8 cellular contexts compared by ENCODE assay signal in genomic region chr12:48157016-48157888, GRCh38. TPM values are rescaled to one million over a fixed set of nuclear protein-coding genes. Genes with fewer than 3 reads are reported as not detected.
DNase-seq lines count a peak whose midpoint lies in the region; ATAC-seq, FAIRE-seq and TF ChIP-seq lines count a peak whose summit lies in the region.

Gene ASB8 (minus strand): TSS chr12:48157515. CDS start chr12:48153496, 4,019 bp downstream.

- H3K27ac ChIP-seq in pancreas (peak within 1 kb of the TSS; percentile 44 to 79 (median 62)), tibial artery (peak within 1 kb of the TSS; percentile 86 to 94)

- peak within 1 kb of the TSS; percentile 97 for H3K4me3 Mint-ChIP-seq in activated naive CD8-positive, alpha-beta T cell treated with anti-CD3 and anti-CD28 coated beads, Interleukin-2, amount 50 U/mL, for 24 hours

- no peaks in the 10 kb centered on the region for H3K27me3 ChIP-seq in pancreas
- H3K27me3 ChIP-seq in tibial artery, result peaks cover 0 to 4% of the 10 kb centered on the region in 2 donors

- no peak for FAIRE-seq in pancreas (lab: Jason Lieb, UNC)

- DNase-seq in NCI-H1417 treated with DMSO at 0.1 percent for 48 hours (lab: John Stamatoyannopoulos, UW) (peak; percentile 94), SW480 (ENCODE audit: low spot score) (peak; percentile 98), Right ventricle myocardium superior (peak; percentile 100), pancreas (peak; percentile 97 to 100 (median 98)), tibial artery (peak; percentile 99)
- peak; percentile 99 for DNase-seq in activated naive CD8-positive, alpha-beta T cell treated with anti-CD3 and anti-CD28 coated beads, Interleukin-2, amount 50 U/mL, for 24 hours

- H3K36me3 ChIP-seq in pancreas, result peaks cover 0 to 4% (median 0%) of the 10 kb centered on the region in 3 donors
- peaks cover 12 to 18% (median 13%) of the 10 kb centered on the region in 3 donors for H3K36me3 ChIP-seq in tibial artery

- intact Hi-C loops in Right ventricle myocardium superior (cut with DNase I) (loop anchor here (5.0 to 10.0 kb wide), 2 partner anchors 35 to 52 kb away; partner anchors contain the start of gene SENP1), pancreas (cut with DNase I) (no loop called here), tibial artery (cut with DNase I; ENCODE audit: low total_unique reads) (loop anchor here (5.0 kb wide), 1 partner anchor 50 kb away; the partner anchor contains the start of gene SENP1)

- no peaks in the 10 kb centered on the region for H3K9me3 Mint-ChIP-seq in activated naive CD8-positive, alpha-beta T cell treated with anti-CD3 and anti-CD28 coated beads, Interleukin-2, amount 50 U/mL, for 24 hours

- H3K4me3 ChIP-seq in GM12875 (ENCODE audit: low read depth, low read length) (peak within 1 kb of the TSS; percentile 81), pancreas (peak within 1 kb of the TSS; percentile 41 to 75 (median 57)), tibial artery (peak within 1 kb of the TSS; percentile 83 to 97)

- H3K9me3 ChIP-seq in pancreas (no peaks in the 10 kb centered on the region), tibial artery (no peaks in the 10 kb centered on the region)

- peaks cover 4% of the 10 kb centered on the region for H3K27me3 Mint-ChIP-seq in activated naive CD8-positive, alpha-beta T cell treated with anti-CD3 and anti-CD28 coated beads, Interleukin-2, amount 50 U/mL, for 24 hours

- peaks cover 0 to 7% (median 6%) of the 10 kb centered on the region in 3 donors for H3K4me1 ChIP-seq in pancreas
- H3K4me1 ChIP-seq in tibial artery, result peaks cover 0 to 16% (median 12%) of the 10 kb centered on the region in 4 donors

- TF ChIP-seq CTCF in GM12875 (IDR thresholded peaks at IDR 0.05; ENCODE audit: borderline replicate concordance, insufficient read depth, low read depth, low read length), result peak; percentile 51; the same call in 1 of the 2 replicates
- peak in 2 of 4 donors; percentile 9 to 38 for TF ChIP-seq CTCF in pancreas (IDR thresholded peaks at IDR 0.05)
- peak; percentile 44 to 67 for TF ChIP-seq CTCF in tibial artery (IDR thresholded peaks at IDR 0.05)

- peak; percentile 92 for ATAC-seq in HG02798 (IDR thresholded peaks at IDR 0.05; ENCODE audit: poor library complexity, unreplicated experiment)
- ATAC-seq in activated naive CD8-positive, alpha-beta T cell treated with anti-CD3 and anti-CD28 coated beads, Interleukin-2, amount 50 U/mL, for 24 hours, result peak; percentile 96
- ATAC-seq in Right ventricle myocardium superior (ENCODE audit: poor library complexity), result peak; percentile 98
- peak; percentile 96 to 100 (median 99) for ATAC-seq in pancreas

- H3K36me3 Mint-ChIP-seq in activated naive CD8-positive, alpha-beta T cell treated with anti-CD3 and anti-CD28 coated beads, Interleukin-2, amount 50 U/mL, for 24 hours (ENCODE audit: low read depth), result peaks cover 2% of the 10 kb centered on the region

- peak within 1 kb of the TSS; percentile 95 for H3K27ac Mint-ChIP-seq in activated naive CD8-positive, alpha-beta T cell treated with anti-CD3 and anti-CD28 coated beads, Interleukin-2, amount 50 U/mL, for 24 hours

- peaks cover 35% of the 10 kb centered on the region for H3K4me1 Mint-ChIP-seq in activated naive CD8-positive, alpha-beta T cell treated with anti-CD3 and anti-CD28 coated beads, Interleukin-2, amount 50 U/mL, for 24 hours

- WGBS in pancreas, 2 donors, result 1% methylated on average over 53 to 56 of the region's 56 CpGs

RNA-seq across cellular contexts. Expression of gene ASB8, which starts in this region (rescaled TPM):
- total RNA-seq in Right ventricle myocardium superior, result 86.0 TPM
- 10 to 100 TPM; 17.6 to 27.6 (median 20.7) TPM for total RNA-seq in pancreas
- 10 to 100 TPM in 1 of 2 donors, 1 to 10 TPM in 1; 8.1 to 17.0 TPM for polyA plus RNA-seq in pancreas

Comparison
In these comparisons a context has a peak if more than half of its experiments do, and no peak if none do; other contexts are left out.
1. Peak in every context shown above with its lines: DNase-seq, ATAC-seq, H3K4me3 ChIP-seq and H3K27ac ChIP-seq.
2. intact Hi-C loops: an anchor here in Right ventricle myocardium superior (5.0 to 10.0 kb wide) and tibial artery (5.0 kb wide); none called in pancreas.